ENCODE assay signal across 9 cellular contexts in genomic region chr11:87722756-87723599, GRCh38.
DNase-seq lines count a peak whose midpoint lies in the region; ATAC-seq and TF ChIP-seq lines count a peak whose summit lies in the region.
"Had no signal": no experiment of that assay in that cellular context is flagged by ENCODE, and none has a peak within 500 bp of the region (broad histone marks: within the 10 kb centered on the region; RNA-seq: fewer than 3 reads in every experiment).

No MANE protein-coding gene starts in this region.

- H3K9me2 ChIP-seq in PC-9 (ENCODE audit: insufficient read depth), result no peaks in the 10 kb centered on the region

- H3K36me3 Mint-ChIP-seq in type B pancreatic cell, result no peaks in the 10 kb centered on the region

- H3K27ac Mint-ChIP-seq in type B pancreatic cell, result no peak overlapping the region

- 82 to 86% methylated on average over 11 of the region's 11 CpGs for WGBS in aorta, 2 donors
- WGBS in prostate gland, result 79% methylated on average over 11 of the region's 11 CpGs

- CTCF ChIA-PET in PC-9 (lab: Charles Lee), result interaction anchor here (0.6 kb wide), 1 partner anchor 1512 kb away, joined by 3 read pairs; no protein-coding TSS in a partner anchor

- no peak overlapping the region for H3K4me2 ChIP-seq in PC-9

- BruUV-seq in PC-9 (replicated peaks; lab: Mats Ljungman, UMichigan), result no TSS peak

- H3K9me3 Mint-ChIP-seq in type B pancreatic cell, result no peaks in the 10 kb centered on the region

- no peak for TF ChIP-seq POLR2A in prostate gland (IDR thresholded peaks at IDR 0.05)

- H3K27ac ChIP-seq in PC-9 (no peak overlapping the region), aorta (ENCODE audit: low read depth in 1 of 2, low read length in 2 of 2) (no peak overlapping the region), prostate gland (no peak overlapping the region)

- H3K4me1 ChIP-seq in PC-9 (replicated peaks; ENCODE audit: insufficient read depth) (no peaks in the 10 kb centered on the region), aorta (ENCODE audit: control insufficient read depth in 1 of 2, insufficient read depth in 2 of 2, low read length in 2 of 2) (no peaks in the 10 kb centered on the region), prostate gland (replicated peaks) (no peaks in the 10 kb centered on the region)

- peak; percentile 8 for DNase-seq in stimulated activated CD4-positive, alpha-beta T cell treated with anti-CD3 and anti-CD28 coated beads, Interleukin-15, amount 100 ng/mL, for 24 hours
- DNase-seq in stimulated activated CD4-positive, alpha-beta T cell treated with anti-CD3 and anti-CD28 coated beads, Interleukin-4, amount 100 ng/mL, for 4 hours, result no peak
- DNase-seq in PC-9 (peak; percentile 10 to 28), fibroblast of pulmonary artery (ENCODE audit: low read depth) (peak; percentile 11), type B pancreatic cell (ENCODE audit: extremely low spot score, unreplicated experiment) (no peak), aorta (no peak), prostate gland (ENCODE audit: low spot score) (no peak)

- POLR2A ChIA-PET in PC-9 (lab: Charles Lee; ENCODE audit: unreplicated experiment), result no interaction called here

- H3K4me3 Mint-ChIP-seq in type B pancreatic cell, result no peak overlapping the region
- H3K4me3 Mint-ChIP-seq: central memory CD8-positive, alpha-beta T cell had no signal

- H3K27me3 ChIP-seq in PC-9 (ENCODE audit: insufficient read depth, low read depth) (no peaks in the 10 kb centered on the region), aorta (ENCODE audit: control insufficient read depth in 1 of 2, insufficient read depth in 2 of 2, low read length in 1 of 2) (no peaks in the 10 kb centered on the region), prostate gland (replicated peaks; ENCODE audit: insufficient read depth) (no peaks in the 10 kb centered on the region)

- no peak overlapping the region for H2AFZ ChIP-seq in PC-9

- H3K79me2 ChIP-seq in PC-9 (ENCODE audit: low read depth), result no peaks in the 10 kb centered on the region

- H3K4me3 ChIP-seq in PC-9 (no peak overlapping the region), fibroblast of pulmonary artery (replicated peaks; ENCODE audit: low read depth, low read length) (no peak overlapping the region), aorta (ENCODE audit: low read length in 2 of 2) (no peak overlapping the region), prostate gland (no peak overlapping the region)

- TF ChIP-seq CTCF in PC-9 (conservative IDR thresholded peaks at IDR 0.05) (peak; percentile 78), fibroblast of pulmonary artery (IDR thresholded peaks at IDR 0.05; ENCODE audit: low read length, missing control alignments) (peak; percentile 63), type B pancreatic cell (conservative IDR thresholded peaks at IDR 0.05) (peak; percentile 75), prostate gland (IDR thresholded peaks at IDR 0.05) (no peak)

- H3K9me3 ChIP-seq in PC-9 (ENCODE audit: insufficient read depth, low read depth), result no peaks in the 10 kb centered on the region
- no peaks in the 10 kb centered on the region for H3K9me3 ChIP-seq in aorta (ENCODE audit: control insufficient read depth, low read length)
- no peaks in the 10 kb centered on the region for H3K9me3 ChIP-seq in prostate gland

- H3K36me3 ChIP-seq in PC-9 (ENCODE audit: low read depth) (no peaks in the 10 kb centered on the region), aorta (ENCODE audit: control insufficient read depth in 1 of 2, insufficient read depth in 2 of 2, low read length in 1 of 2) (no peaks in the 10 kb centered on the region), prostate gland (no peaks in the 10 kb centered on the region)

- H3K4me1 Mint-ChIP-seq in type B pancreatic cell (ENCODE audit: unreplicated experiment), result peaks cover 5% of the 10 kb centered on the region
- H3K4me1 Mint-ChIP-seq: central memory CD8-positive, alpha-beta T cell had no signal

- intact Hi-C loops in PC-9 (cut with micrococcal nuclease; ENCODE audit: unreplicated experiment), result loop anchor here (2.0 to 5.0 kb wide), 3 partner anchors 371 to 1164 kb away; no protein-coding TSS in a partner anchor
- intact Hi-C loops in aorta (cut with DNase I), result no loop called here
- intact Hi-C loops in prostate gland (cut with DNase I), result no loop called here

- H4K20me1 ChIP-seq in PC-9 (ENCODE audit: insufficient read depth), result no peaks in the 10 kb centered on the region

- ATAC-seq in HG02642 (IDR thresholded peaks at IDR 0.05; ENCODE audit: poor library complexity, unreplicated experiment) (peak; percentile 71), aorta (ENCODE audit: low FRiP score) (no peak)

- H3F3A ChIP-seq in PC-9 (ENCODE audit: insufficient read depth, low read depth), result no peaks in the 10 kb centered on the region

- no peaks in the 10 kb centered on the region for H3K27me3 Mint-ChIP-seq in type B pancreatic cell
- H3K27me3 Mint-ChIP-seq: central memory CD8-positive, alpha-beta T cell had no signal

Comparison
In these comparisons a context has a peak if more than half of its experiments do, and no peak if none do; other contexts are left out.
1. DNase-seq: peak in stimulated activated CD4-positive, alpha-beta T cell treated with anti-CD3 and anti-CD28 coated beads, Interleukin-15, amount 100 ng/mL, for 24 hours (single experiment), PC-9 (2 of 2) and fibroblast of pulmonary artery (single experiment); none in stimulated activated CD4-positive, alpha-beta T cell treated with anti-CD3 and anti-CD28 coated beads, Interleukin-4, amount 100 ng/mL, for 4 hours (0 of 2), type B pancreatic cell (single experiment), aorta (0 of 2) and prostate gland (single experiment).
2. CTCF ChIP-seq: peak in PC-9 (single experiment), fibroblast of pulmonary artery (single experiment) and type B pancreatic cell (single experiment); none in prostate gland (0 of 4).